1 cellular context compared by ENCODE assay signal in genomic region chr7:139675127-139676110, GRCh38.
A peak's percentile ranks its signal among the peaks of the same experiment; 100 is the strongest.
TF ChIP-seq lines count a peak whose summit lies in the region.

No MANE protein-coding gene starts in this region.

TF ChIP-seq in HepG2, 621 proteins besides CTCF, POLR2A, EP300 and RAD21 (continued from another document):
- TF ChIP-seq LCORL (IDR thresholded peaks at IDR 0.05) = 0 out of 2 replicates have a peak, but pooled peaks have one; percentile 28
- peak; percentile 64 for TF ChIP-seq LCORL (CRISPR knock-in tag; IDR thresholded peaks at IDR 0.05)
- peak; percentile 67; the same call in 1 of the 2 replicates for TF ChIP-seq ZNF12 (CRISPR knock-in tag; IDR thresholded peaks at IDR 0.05)
- peak; percentile 94; the same call in 1 of the 2 replicates for TF ChIP-seq TGIF2 (CRISPR knock-in tag; IDR thresholded peaks at IDR 0.05)
- TF ChIP-seq CEBPZ (IDR thresholded peaks at IDR 0.05; ENCODE audit: low read length) = no peak
- TF ChIP-seq ZNF639 (CRISPR knock-in tag; conservative IDR thresholded peaks at IDR 0.05) = no peak
- peak; percentile 74; the same call in 1 of the 2 replicates for TF ChIP-seq TFAP4 (IDR thresholded peaks at IDR 0.05; ENCODE audit: borderline replicate concordance, low read depth)
- TF ChIP-seq ZNF710 (CRISPR knock-in tag; IDR thresholded peaks at IDR 0.05; ENCODE audit: borderline replicate concordance) = peak; percentile 85; the same call in 1 of the 2 replicates
- TF ChIP-seq RBM39 (IDR thresholded peaks at IDR 0.05; ENCODE audit: low read depth, low read length, poor library complexity, severe bottlenecking) = no peak
- TF ChIP-seq FUBP1 (CRISPR knock-in tag; IDR thresholded peaks at IDR 0.05; ENCODE audit: borderline replicate concordance) = no peak
- no peak for TF ChIP-seq SNRNP70 (IDR thresholded peaks at IDR 0.05; ENCODE audit: low read depth, low read length)
- TF ChIP-seq YY1 (IDR thresholded peaks at IDR 0.05; ENCODE audit: insufficient read depth, insufficient replicate concordance, low read depth, low read length) = peak; percentile 76
- no peak for TF ChIP-seq ZNF496 (CRISPR knock-in tag; IDR thresholded peaks at IDR 0.05; ENCODE audit: insufficient replicate concordance)
- TF ChIP-seq PATZ1 (CRISPR knock-in tag; IDR thresholded peaks at IDR 0.05) = peak; percentile 61
TF ChIP-seq in HepG2: peak in this region for 255.
